Comparison of ENCODE assay signal across 12 cellular contexts in the genomic region with DNA sequence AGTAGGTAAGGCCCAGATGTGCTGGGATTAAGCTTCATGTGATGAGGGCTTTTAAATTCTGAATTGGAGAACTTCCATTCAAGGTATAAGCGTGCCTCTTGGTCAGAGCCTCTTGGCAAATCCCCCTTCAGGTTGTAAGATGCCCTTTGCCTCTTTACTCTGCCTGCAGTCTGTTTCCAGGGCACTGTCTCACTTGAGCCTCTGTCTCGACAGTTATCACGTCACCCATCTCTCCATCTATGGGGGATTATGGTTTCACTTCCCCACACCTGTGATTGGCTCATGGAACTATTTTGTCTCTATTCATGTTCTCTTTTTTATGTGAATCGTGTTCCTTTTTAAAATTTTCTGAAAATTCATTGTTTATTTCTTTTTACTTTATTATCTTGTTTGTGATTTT. TPM values are rescaled to one million over a fixed set of nuclear protein-coding genes. Genes with fewer than 3 reads are reported as not detected.
DNase-seq lines count a peak whose midpoint lies in the region; ATAC-seq and TF ChIP-seq lines count a peak whose summit lies in the region.
"Had no signal": no experiment of that assay in that cellular context is flagged by ENCODE, and none has a peak within 500 bp of the region (broad histone marks: within the 10 kb centered on the region; RNA-seq: fewer than 3 reads in every experiment).

No MANE protein-coding gene starts in this region.

- no peak for DNase-seq in CD4-positive, alpha-beta memory T cell
- DNase-seq in OCI-LY7 (ENCODE audit: low spot score) (peak; percentile 88), T-helper 2 cell (no peak), vagina (ENCODE audit: extremely low spot score in 2 of 2) (no peak), D341Med (ENCODE audit: low spot score) (no peak), testis (no peak)
- DNase-seq: DMS 273 treated with DMSO at 0.1 percent for 48 hours, left colon, NCI-H1417 treated with DMSO at 0.1 percent for 48 hours had no signal

- no peak overlapping the region for H3K4me3 ChIP-seq in CD4-positive, alpha-beta memory T cell (ENCODE audit: low read length in 2 of 2)
- H3K4me3 ChIP-seq in OCI-LY7 (ENCODE audit: low read depth, low read length, poor library complexity, severe bottlenecking) (peak overlapping the region; percentile 1), vagina (no peak overlapping the region), testis (no peak overlapping the region)

- no TSS peak for BruUV-seq in OCI-LY7 (replicated peaks; lab: Mats Ljungman, UMichigan)

- H3K27me3 Mint-ChIP-seq in CD4-positive, alpha-beta memory T cell, result no peaks in the 10 kb centered on the region

- intact Hi-C loops in CD4-positive, alpha-beta memory T cell (cut with micrococcal nuclease), result no loop called here
- intact Hi-C loops in OCI-LY7 (cut with micrococcal nuclease; ENCODE audit: unreplicated experiment), result no loop called here
- intact Hi-C loops in vagina (cut with DNase I), result no loop called here
- intact Hi-C loops in testis (cut with DNase I; ENCODE audit: low total_unique reads), result no loop called here

- WGBS in testis, 2 donors, result 90 to 91% methylated on average over 4 of the region's 4 CpGs

- H3K4me2 ChIP-seq in OCI-LY7 (ENCODE audit: low read length), result peak overlapping the region; percentile 68

- H4K20me1 ChIP-seq in OCI-LY7 (ENCODE audit: insufficient read depth, low read length), result no peaks in the 10 kb centered on the region

- H3K4me3 Mint-ChIP-seq in CD4-positive, alpha-beta memory T cell, result no peak overlapping the region
- H3K4me3 Mint-ChIP-seq: T-helper 2 cell treated with Interferon-gamma antibody and Interleukin-4, amounts not matched to agents 5 μg/mL and 100 μg/mL, for 36 hours had no signal

- TF ChIP-seq POLR2A in vagina (IDR thresholded peaks at IDR 0.05) (no peak), testis (IDR thresholded peaks at IDR 0.05) (no peak)

- no peaks in the 10 kb centered on the region for H3K9me2 ChIP-seq in OCI-LY7 (ENCODE audit: insufficient read depth, low read length)

- H3K4me1 Mint-ChIP-seq in CD4-positive, alpha-beta memory T cell, result peaks cover 7 to 30% (median 22%) of the 10 kb centered on the region in 4 donors

- peaks cover 59 to 92% of the 10 kb centered on the region in 2 donors for H3K36me3 Mint-ChIP-seq in CD4-positive, alpha-beta memory T cell

- CTCF ChIA-PET in CD4-positive, alpha-beta memory T cell (lab: Charles Lee; ENCODE audit: partially characterized antibody), result interaction anchor here (1.1 to 1.2 kb wide), 2 partner anchors 12 to 281 kb away, joined by 3 to 6 read pairs; no protein-coding TSS in a partner anchor
- CTCF ChIA-PET in OCI-LY7 (lab: Charles Lee; ENCODE audit: unreplicated experiment), result interaction anchor here (0.5 kb wide), 1 partner anchor 202 kb away, joined by 3 read pairs; no protein-coding TSS in a partner anchor

- POLR2A ChIA-PET in CD4-positive, alpha-beta memory T cell (lab: Charles Lee; ENCODE audit: partially characterized antibody), result interaction anchor here (0.9 kb wide), 1 partner anchor 15 kb away, joined by 3 read pairs; no protein-coding TSS in a partner anchor
- POLR2A ChIA-PET in OCI-LY7 (lab: Charles Lee), result interaction anchor here (1.0 to 1.8 kb wide), 3 partner anchors 10 to 100 kb away, joined by 3 to 6 read pairs (median 5); no protein-coding TSS in a partner anchor

- TF ChIP-seq CTCF in OCI-LY7 (conservative IDR thresholded peaks at IDR 0.05; ENCODE audit: low read length) (no peak), vagina (IDR thresholded peaks at IDR 0.05) (no peak), testis (IDR thresholded peaks at IDR 0.05) (no peak)

- H3K27ac ChIP-seq in CD4-positive, alpha-beta memory T cell (ENCODE audit: low read depth, low read length), result no peak overlapping the region
- peak overlapping the region; percentile 80 for H3K27ac ChIP-seq in OCI-LY7 (ENCODE audit: low read depth, low read length, poor library complexity, severe bottlenecking)
- no peak overlapping the region for H3K27ac ChIP-seq in vagina
- no peak overlapping the region for H3K27ac ChIP-seq in testis

- H3K79me2 ChIP-seq in OCI-LY7 (ENCODE audit: insufficient read depth, low read depth, low read length), result no peaks in the 10 kb centered on the region

- H3K36me3 ChIP-seq in CD4-positive, alpha-beta memory T cell (ENCODE audit: insufficient read depth, low read length), result peaks cover 82% of the 10 kb centered on the region
- H3K36me3 ChIP-seq in OCI-LY7 (ENCODE audit: insufficient read depth, low read length), result peaks cover 28% of the 10 kb centered on the region; the same call in 1 of the 2 replicates
- H3K36me3 ChIP-seq in vagina, result peaks cover 0 to 29% of the 10 kb centered on the region in 2 donors
- H3K36me3 ChIP-seq in testis (ENCODE audit: low read depth, missing control alignments), result no peaks in the 10 kb centered on the region

- peak overlapping the region in 5 of 7 donors; percentile 32 to 68 (median 35) for H3K27ac Mint-ChIP-seq in CD4-positive, alpha-beta memory T cell
- H3K27ac Mint-ChIP-seq: T-helper 2 cell treated with Interferon-gamma antibody and Interleukin-4, amounts not matched to agents 5 μg/mL and 100 μg/mL, for 36 hours had no signal

- H2AFZ ChIP-seq in OCI-LY7 (ENCODE audit: low read length), result peak overlapping the region; percentile 33; the same call in 1 of the 2 replicates

- no peaks in the 10 kb centered on the region for H3K9me3 Mint-ChIP-seq in CD4-positive, alpha-beta memory T cell
- H3K9me3 Mint-ChIP-seq: T-helper 2 cell treated with Interferon-gamma antibody and Interleukin-4, amounts not matched to agents 5 μg/mL and 100 μg/mL, for 36 hours had no signal

- no peaks in the 10 kb centered on the region for H3K27me3 ChIP-seq in CD4-positive, alpha-beta memory T cell (ENCODE audit: insufficient read depth, low read length)
- H3K27me3 ChIP-seq in vagina, result no peaks in the 10 kb centered on the region
- no peaks in the 10 kb centered on the region for H3K27me3 ChIP-seq in testis

- H3K9me3 ChIP-seq in CD4-positive, alpha-beta memory T cell (ENCODE audit: control insufficient read depth in 1 of 2, low read length in 2 of 2), result no peaks in the 10 kb centered on the region
- no peaks in the 10 kb centered on the region for H3K9me3 ChIP-seq in OCI-LY7 (ENCODE audit: low read length)
- H3K9me3 ChIP-seq in vagina, result no peaks in the 10 kb centered on the region
- no peaks in the 10 kb centered on the region for H3K9me3 ChIP-seq in testis

- peak; percentile 56 for ATAC-seq in GM19023 (IDR thresholded peaks at IDR 0.05; ENCODE audit: unreplicated experiment)
- ATAC-seq in HG03060 (IDR thresholded peaks at IDR 0.05; ENCODE audit: low read depth, unreplicated experiment), result peak; percentile 52
- ATAC-seq: left colon had no signal

- H3K4me1 ChIP-seq in CD4-positive, alpha-beta memory T cell (ENCODE audit: insufficient read depth, low read length), result no peaks in the 10 kb centered on the region
- H3K4me1 ChIP-seq in OCI-LY7 (ENCODE audit: insufficient read depth, low read length, poor library complexity, severe bottlenecking), result peaks cover 90% of the 10 kb centered on the region
- H3K4me1 ChIP-seq in vagina, result peaks cover 12% of the 10 kb centered on the region
- no peaks in the 10 kb centered on the region for H3K4me1 ChIP-seq in testis

RNA-seq across cellular contexts. Expression of gene COA5, which starts 51.7 kb away (rescaled TPM):
- total RNA-seq in CD4-positive, alpha-beta memory T cell, result 10 to 100 TPM; 51.3 to 52.4 TPM
- 10 to 100 TPM; 32.4 to 40.8 TPM for polyA plus RNA-seq in CD4-positive, alpha-beta memory T cell
- 40.0 and 50.1 TPM in 2 replicates for total RNA-seq in OCI-LY7 (2014; rRNA removed; shearing (Covaris generic))
- total RNA-seq in OCI-LY7 (2022), result 32.8 and 33.6 TPM in 2 replicates
- total RNA-seq in vagina, result 24.1 TPM
- 10 to 100 TPM; 40.5 to 47.7 TPM for total RNA-seq in testis
- polyA plus RNA-seq in testis (ENCODE audit: insufficient read depth, low read depth, low replicate concordance), result 65.9 TPM

RNA-seq across cellular contexts. Expression of gene UNC50, which starts 51.8 kb away (rescaled TPM):
- total RNA-seq in CD4-positive, alpha-beta memory T cell, result 10 to 100 TPM; 43.5 to 47.2 TPM
- 10 to 100 TPM; 41.8 to 48.8 TPM for polyA plus RNA-seq in CD4-positive, alpha-beta memory T cell
- 19.2 and 24.4 TPM in 2 replicates for total RNA-seq in OCI-LY7 (2014; rRNA removed; shearing (Covaris generic))
- total RNA-seq in OCI-LY7 (2022), result 33.3 and 33.7 TPM in 2 replicates
- 25.8 TPM for total RNA-seq in vagina
- 10 to 100 TPM; 60.4 to 60.8 TPM for total RNA-seq in testis
- 102 TPM for polyA plus RNA-seq in testis (ENCODE audit: insufficient read depth, low read depth, low replicate concordance)
